ENCODE assay signal across 1 cellular context in genomic region chr17:42773290-42774035, GRCh38.
TF ChIP-seq lines count a peak whose summit lies in the region.

Gene VPS25, plus strand, starts transcription at chr17:42773449. Its CDS starts 27 bp downstream, at chr17:42773476.

TF ChIP-seq in HepG2, 621 proteins besides CTCF, POLR2A, EP300 and RAD21 (continued from another document and continues in another):
- TF ChIP-seq ZNF609 (CRISPR knock-in tag; IDR thresholded peaks at IDR 0.05; ENCODE audit: borderline replicate concordance) (peak; percentile 81; the same call in 1 of the 2 replicates), HIVEP1 (CRISPR knock-in tag; IDR thresholded peaks at IDR 0.05) (peak; percentile 76), SMAD1 (CRISPR knock-in tag; IDR thresholded peaks at IDR 0.05; ENCODE audit: borderline replicate concordance, low read depth) (peak; percentile 55; the same call in 1 of the 2 replicates), ZNF468 (CRISPR knock-in tag; IDR thresholded peaks at IDR 0.05) (no peak), KDM2A (CRISPR knock-in tag; IDR thresholded peaks at IDR 0.05; ENCODE audit: borderline replicate concordance, low read depth) (peak; percentile 98), ZNF512B (CRISPR knock-in tag; IDR thresholded peaks at IDR 0.05; ENCODE audit: borderline replicate concordance) (peak; percentile 49; the same call in 1 of the 2 replicates), SOX5 (CRISPR knock-in tag; IDR thresholded peaks at IDR 0.05; ENCODE audit: borderline replicate concordance) (peak; percentile 71; the same call in 1 of the 2 replicates), GABPA (IDR thresholded peaks at IDR 0.05; ENCODE audit: low read depth, low read length) (peak; percentile 100), GABPA (CRISPR knock-in tag; IDR thresholded peaks at IDR 0.05; ENCODE audit: low read depth) (peak; percentile 100), DR1 (CRISPR knock-in tag; IDR thresholded peaks at IDR 0.05) (peak; percentile 65; the same call in 1 of the 2 replicates), ZSCAN31 (CRISPR knock-in tag; IDR thresholded peaks at IDR 0.05; ENCODE audit: low read depth) (peak; percentile 81; the same call in 1 of the 2 replicates), GPN1 (CRISPR knock-in tag; IDR thresholded peaks at IDR 0.05; ENCODE audit: borderline replicate concordance) (no peak), ZNF883 (CRISPR knock-in tag; IDR thresholded peaks at IDR 0.05; ENCODE audit: not compliant biosample characterization) (peak; percentile 95), ONECUT2 (CRISPR knock-in tag; IDR thresholded peaks at IDR 0.05) (peak; percentile 33; the same call in 1 of the 2 replicates), MAFK (conservative IDR thresholded peaks at IDR 0.05 in 1 of 2, IDR thresholded peaks at IDR 0.05 in 1 of 2; ENCODE audit: low read length in 2 of 2) (no peak), ZNF460 (CRISPR knock-in tag; IDR thresholded peaks at IDR 0.05; ENCODE audit: borderline replicate concordance) (no peak), RARG (CRISPR knock-in tag; IDR thresholded peaks at IDR 0.05; ENCODE audit: low read depth) (0 out of 2 replicates have a peak, but pooled peaks have one; percentile 43), THAP9 (CRISPR knock-in tag; IDR thresholded peaks at IDR 0.05; ENCODE audit: borderline replicate concordance) (peak; percentile 96), SIX1 (CRISPR knock-in tag; IDR thresholded peaks at IDR 0.05; ENCODE audit: borderline replicate concordance) (peak; percentile 54; the same call in 1 of the 2 replicates), SP4 (CRISPR knock-in tag; IDR thresholded peaks at IDR 0.05) (peak; percentile 81), SNAI1 (CRISPR knock-in tag; IDR thresholded peaks at IDR 0.05; ENCODE audit: borderline replicate concordance) (no peak), FOXA3 (CRISPR knock-in tag; IDR thresholded peaks at IDR 0.05) (peak; percentile 69; the same call in 1 of the 2 replicates), ZFP36L2 (CRISPR knock-in tag; IDR thresholded peaks at IDR 0.05) (0 out of 2 replicates have a peak, but pooled peaks have one; percentile 51), PRDM4 (CRISPR knock-in tag; IDR thresholded peaks at IDR 0.05; ENCODE audit: borderline replicate concordance) (peak; percentile 94), ZNF780A (CRISPR knock-in tag; IDR thresholded peaks at IDR 0.05) (no peak), NFIC (IDR thresholded peaks at IDR 0.05; ENCODE audit: low read length) (peak; percentile 38; the same call in 1 of the 2 replicates), ZNF234 (CRISPR knock-in tag; conservative IDR thresholded peaks at IDR 0.05) (no peak), DPF2 (CRISPR knock-in tag; IDR thresholded peaks at IDR 0.05; ENCODE audit: borderline replicate concordance, low read depth) (no peak; the same call in 1 of the 2 replicates), STAT6 (CRISPR knock-in tag; IDR thresholded peaks at IDR 0.05; ENCODE audit: borderline replicate concordance) (0 out of 2 replicates have a peak, but pooled peaks have one; percentile 35), AFF4 (CRISPR knock-in tag; IDR thresholded peaks at IDR 0.05) (no peak), ZNF367 (CRISPR knock-in tag; IDR thresholded peaks at IDR 0.05; ENCODE audit: borderline replicate concordance) (0 out of 2 replicates have a peak, but pooled peaks have one; percentile 75), ZFYVE20 (CRISPR knock-in tag; IDR thresholded peaks at IDR 0.05; ENCODE audit: borderline replicate concordance, low read depth) (no peak), KDM1A (CRISPR knock-in tag; IDR thresholded peaks at IDR 0.05) (no peak), CHD4 (IDR thresholded peaks at IDR 0.05; ENCODE audit: borderline replicate concordance, low read length) (no peak), ZNF674 (CRISPR knock-in tag; IDR thresholded peaks at IDR 0.05; ENCODE audit: low read depth) (no peak), WIZ (CRISPR knock-in tag; IDR thresholded peaks at IDR 0.05) (no peak), SP2 (CRISPR knock-in tag; IDR thresholded peaks at IDR 0.05) (peak; percentile 45; the same call in 1 of the 2 replicates), MATR3 (CRISPR knock-in tag; IDR thresholded peaks at IDR 0.05) (no peak), ZNF598 (CRISPR knock-in tag; IDR thresholded peaks at IDR 0.05; ENCODE audit: borderline replicate concordance) (peak; percentile 95; the same call in 1 of the 2 replicates)
